2 cellular contexts compared by ENCODE assay signal in the genomic region with DNA sequence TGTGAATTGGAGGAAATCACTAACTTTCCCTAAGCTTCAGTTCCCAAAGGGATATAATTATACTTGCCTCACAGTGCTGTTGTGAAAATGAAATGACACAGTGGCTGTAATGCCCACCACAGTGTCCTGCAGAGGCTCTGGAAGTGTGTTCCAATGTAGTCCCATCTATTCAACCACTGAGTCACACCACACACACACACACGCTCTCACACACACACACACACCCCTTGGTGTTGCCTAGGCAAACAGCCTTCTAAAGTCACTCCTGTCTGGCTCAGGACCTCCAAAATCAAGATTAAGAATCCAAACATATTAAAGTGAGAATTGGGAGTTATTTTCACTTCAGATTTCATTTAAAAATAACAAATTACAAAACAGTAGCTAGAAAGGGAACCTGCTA.
TF ChIP-seq lines count a peak whose summit lies in the region.

No MANE protein-coding gene starts in this region.

TF ChIP-seq in GM23338, 12 proteins besides CTCF, POLR2A, EP300 and RAD21:
- TF ChIP-seq POLR2AphosphoS5 (IDR thresholded peaks at IDR 0.05; ENCODE audit: low read depth) (no peak), JUNB (IDR thresholded peaks at IDR 0.05; ENCODE audit: unreplicated experiment) (no peak), CREB1 (CRISPR knock-in tag; IDR thresholded peaks at IDR 0.05; ENCODE audit: low read depth) (no peak), NANOG (IDR thresholded peaks at IDR 0.05; ENCODE audit: borderline replicate concordance) (no peak), STAT1 (IDR thresholded peaks at IDR 0.05; ENCODE audit: unreplicated experiment) (no peak), ZNF331 (CRISPR knock-in tag; IDR thresholded peaks at IDR 0.05; ENCODE audit: low read depth) (no peak)
- TF ChIP-seq, protein P1, sequence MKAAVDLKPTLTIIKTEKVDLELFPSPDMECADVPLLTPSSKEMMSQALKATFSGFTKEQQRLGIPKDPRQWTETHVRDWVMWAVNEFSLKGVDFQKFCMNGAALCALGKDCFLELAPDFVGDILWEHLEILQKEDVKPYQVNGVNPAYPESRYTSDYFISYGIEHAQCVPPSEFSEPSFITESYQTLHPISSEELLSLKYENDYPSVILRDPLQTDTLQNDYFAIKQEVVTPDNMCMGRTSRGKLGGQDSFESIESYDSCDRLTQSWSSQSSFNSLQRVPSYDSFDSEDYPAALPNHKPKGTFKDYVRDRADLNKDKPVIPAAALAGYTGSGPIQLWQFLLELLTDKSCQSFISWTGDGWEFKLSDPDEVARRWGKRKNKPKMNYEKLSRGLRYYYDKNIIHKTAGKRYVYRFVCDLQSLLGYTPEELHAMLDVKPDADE (IDR thresholded peaks at IDR 0.05), result no peak
- TF ChIP-seq, protein P2, sequence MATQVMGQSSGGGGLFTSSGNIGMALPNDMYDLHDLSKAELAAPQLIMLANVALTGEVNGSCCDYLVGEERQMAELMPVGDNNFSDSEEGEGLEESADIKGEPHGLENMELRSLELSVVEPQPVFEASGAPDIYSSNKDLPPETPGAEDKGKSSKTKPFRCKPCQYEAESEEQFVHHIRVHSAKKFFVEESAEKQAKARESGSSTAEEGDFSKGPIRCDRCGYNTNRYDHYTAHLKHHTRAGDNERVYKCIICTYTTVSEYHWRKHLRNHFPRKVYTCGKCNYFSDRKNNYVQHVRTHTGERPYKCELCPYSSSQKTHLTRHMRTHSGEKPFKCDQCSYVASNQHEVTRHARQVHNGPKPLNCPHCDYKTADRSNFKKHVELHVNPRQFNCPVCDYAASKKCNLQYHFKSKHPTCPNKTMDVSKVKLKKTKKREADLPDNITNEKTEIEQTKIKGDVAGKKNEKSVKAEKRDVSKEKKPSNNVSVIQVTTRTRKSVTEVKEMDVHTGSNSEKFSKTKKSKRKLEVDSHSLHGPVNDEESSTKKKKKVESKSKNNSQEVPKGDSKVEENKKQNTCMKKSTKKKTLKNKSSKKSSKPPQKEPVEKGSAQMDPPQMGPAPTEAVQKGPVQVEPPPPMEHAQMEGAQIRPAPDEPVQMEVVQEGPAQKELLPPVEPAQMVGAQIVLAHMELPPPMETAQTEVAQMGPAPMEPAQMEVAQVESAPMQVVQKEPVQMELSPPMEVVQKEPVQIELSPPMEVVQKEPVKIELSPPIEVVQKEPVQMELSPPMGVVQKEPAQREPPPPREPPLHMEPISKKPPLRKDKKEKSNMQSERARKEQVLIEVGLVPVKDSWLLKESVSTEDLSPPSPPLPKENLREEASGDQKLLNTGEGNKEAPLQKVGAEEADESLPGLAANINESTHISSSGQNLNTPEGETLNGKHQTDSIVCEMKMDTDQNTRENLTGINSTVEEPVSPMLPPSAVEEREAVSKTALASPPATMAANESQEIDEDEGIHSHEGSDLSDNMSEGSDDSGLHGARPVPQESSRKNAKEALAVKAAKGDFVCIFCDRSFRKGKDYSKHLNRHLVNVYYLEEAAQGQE (IDR thresholded peaks at IDR 0.05; ENCODE audit: unreplicated experiment), result no peak
- TF ChIP-seq, protein P3, sequence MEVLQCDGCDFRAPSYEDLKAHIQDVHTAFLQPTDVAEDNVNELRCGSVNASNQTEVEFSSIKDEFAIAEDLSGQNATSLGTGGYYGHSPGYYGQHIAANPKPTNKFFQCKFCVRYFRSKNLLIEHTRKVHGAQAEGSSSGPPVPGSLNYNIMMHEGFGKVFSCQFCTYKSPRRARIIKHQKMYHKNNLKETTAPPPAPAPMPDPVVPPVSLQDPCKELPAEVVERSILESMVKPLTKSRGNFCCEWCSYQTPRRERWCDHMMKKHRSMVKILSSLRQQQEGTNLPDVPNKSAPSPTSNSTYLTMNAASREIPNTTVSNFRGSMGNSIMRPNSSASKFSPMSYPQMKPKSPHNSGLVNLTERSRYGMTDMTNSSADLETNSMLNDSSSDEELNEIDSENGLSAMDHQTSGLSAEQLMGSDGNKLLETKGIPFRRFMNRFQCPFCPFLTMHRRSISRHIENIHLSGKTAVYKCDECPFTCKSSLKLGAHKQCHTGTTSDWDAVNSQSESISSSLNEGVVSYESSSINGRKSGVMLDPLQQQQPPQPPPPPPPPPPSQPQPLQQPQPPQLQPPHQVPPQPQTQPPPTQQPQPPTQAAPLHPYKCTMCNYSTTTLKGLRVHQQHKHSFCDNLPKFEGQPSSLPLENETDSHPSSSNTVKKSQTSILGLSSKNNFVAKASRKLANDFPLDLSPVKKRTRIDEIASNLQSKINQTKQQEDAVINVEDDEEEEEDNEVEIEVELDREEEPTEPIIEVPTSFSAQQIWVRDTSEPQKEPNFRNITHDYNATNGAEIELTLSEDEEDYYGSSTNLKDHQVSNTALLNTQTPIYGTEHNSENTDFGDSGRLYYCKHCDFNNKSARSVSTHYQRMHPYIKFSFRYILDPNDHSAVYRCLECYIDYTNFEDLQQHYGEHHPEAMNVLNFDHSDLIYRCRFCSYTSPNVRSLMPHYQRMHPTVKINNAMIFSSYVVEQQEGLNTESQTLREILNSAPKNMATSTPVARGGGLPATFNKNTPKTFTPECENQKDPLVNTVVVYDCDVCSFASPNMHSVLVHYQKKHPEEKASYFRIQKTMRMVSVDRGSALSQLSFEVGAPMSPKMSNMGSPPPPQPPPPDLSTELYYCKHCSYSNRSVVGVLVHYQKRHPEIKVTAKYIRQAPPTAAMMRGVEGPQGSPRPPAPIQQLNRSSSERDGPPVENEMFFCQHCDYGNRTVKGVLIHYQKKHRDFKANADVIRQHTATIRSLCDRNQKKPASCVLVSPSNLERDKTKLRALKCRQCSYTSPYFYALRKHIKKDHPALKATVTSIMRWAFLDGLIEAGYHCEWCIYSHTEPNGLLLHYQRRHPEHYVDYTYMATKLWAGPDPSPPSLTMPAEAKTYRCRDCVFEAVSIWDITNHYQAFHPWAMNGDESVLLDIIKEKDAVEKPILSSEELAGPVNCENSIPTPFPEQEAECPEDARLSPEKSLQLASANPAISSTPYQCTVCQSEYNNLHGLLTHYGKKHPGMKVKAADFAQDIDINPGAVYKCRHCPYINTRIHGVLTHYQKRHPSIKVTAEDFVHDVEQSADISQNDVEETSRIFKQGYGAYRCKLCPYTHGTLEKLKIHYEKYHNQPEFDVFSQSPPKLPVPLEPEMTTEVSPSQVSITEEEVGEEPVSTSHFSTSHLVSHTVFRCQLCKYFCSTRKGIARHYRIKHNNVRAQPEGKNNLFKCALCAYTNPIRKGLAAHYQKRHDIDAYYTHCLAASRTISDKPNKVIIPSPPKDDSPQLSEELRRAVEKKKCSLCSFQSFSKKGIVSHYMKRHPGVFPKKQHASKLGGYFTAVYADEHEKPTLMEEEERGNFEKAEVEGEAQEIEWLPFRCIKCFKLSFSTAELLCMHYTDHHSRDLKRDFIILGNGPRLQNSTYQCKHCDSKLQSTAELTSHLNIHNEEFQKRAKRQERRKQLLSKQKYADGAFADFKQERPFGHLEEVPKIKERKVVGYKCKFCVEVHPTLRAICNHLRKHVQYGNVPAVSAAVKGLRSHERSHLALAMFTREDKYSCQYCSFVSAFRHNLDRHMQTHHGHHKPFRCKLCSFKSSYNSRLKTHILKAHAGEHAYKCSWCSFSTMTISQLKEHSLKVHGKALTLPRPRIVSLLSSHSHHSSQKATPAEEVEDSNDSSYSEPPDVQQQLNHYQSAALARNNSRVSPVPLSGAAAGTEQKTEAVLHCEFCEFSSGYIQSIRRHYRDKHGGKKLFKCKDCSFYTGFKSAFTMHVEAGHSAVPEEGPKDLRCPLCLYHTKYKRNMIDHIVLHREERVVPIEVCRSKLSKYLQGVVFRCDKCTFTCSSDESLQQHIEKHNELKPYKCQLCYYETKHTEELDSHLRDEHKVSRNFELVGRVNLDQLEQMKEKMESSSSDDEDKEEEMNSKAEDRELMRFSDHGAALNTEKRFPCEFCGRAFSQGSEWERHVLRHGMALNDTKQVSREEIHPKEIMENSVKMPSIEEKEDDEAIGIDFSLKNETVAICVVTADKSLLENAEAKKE (CRISPR knock-in tag; IDR thresholded peaks at IDR 0.05), result no peak

TF ChIP-seq in H1, 55 proteins besides CTCF, POLR2A, EP300 and RAD21:
- no peak for TF ChIP-seq MAFK (IDR thresholded peaks at IDR 0.05; ENCODE audit: low read depth, low read length)
- no peak for TF ChIP-seq BACH1 (IDR thresholded peaks at IDR 0.05; ENCODE audit: low read length)
- no peak for TF ChIP-seq POLR2AphosphoS5 (IDR thresholded peaks at IDR 0.05; ENCODE audit: low read depth, low read length)
- no peak for TF ChIP-seq SIX5 (IDR thresholded peaks at IDR 0.05; ENCODE audit: low read depth, low read length)
- no peak for TF ChIP-seq KDM5A (IDR thresholded peaks at IDR 0.05; ENCODE audit: low read length)
